ENCODE assay signal across 9 cellular contexts in the genomic region with DNA sequence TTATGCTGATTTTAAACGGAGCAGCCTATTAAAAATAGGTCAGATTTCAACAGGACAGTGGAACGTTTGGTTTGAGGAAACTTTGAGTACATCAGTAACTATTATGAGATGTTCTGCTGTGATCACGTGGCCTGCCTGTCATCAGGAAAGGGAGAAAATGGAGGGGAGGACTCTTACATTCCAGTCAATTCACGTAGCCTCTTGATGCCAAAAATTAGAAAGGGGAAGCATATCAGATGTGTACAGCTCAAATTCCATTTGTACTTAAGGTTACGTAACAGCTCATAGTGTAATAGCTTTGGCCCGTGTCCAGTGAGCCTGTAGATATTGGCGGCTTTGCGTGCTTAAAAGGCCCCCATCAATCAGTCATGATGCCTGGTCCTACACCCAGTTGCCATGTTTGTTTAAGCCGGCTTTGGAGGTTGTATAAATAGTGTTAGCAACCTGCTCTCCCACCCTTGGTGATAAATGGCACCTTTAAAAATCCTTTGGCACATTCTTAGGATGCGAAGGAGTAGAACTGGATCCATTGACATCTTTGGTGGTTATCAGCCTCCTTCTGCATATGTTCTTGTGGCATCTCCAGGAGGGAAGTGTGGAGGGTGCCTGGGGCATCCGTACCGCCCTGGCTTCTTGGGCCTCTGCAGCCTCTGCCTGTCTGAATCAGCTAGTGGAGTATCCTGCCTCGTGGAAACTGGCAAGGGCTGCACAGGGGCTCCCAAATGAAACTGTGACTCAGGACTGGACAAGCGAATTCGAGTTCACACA.
DNase-seq lines count a peak whose midpoint lies in the region; ATAC-seq, FAIRE-seq and TF ChIP-seq lines count a peak whose summit lies in the region.
"Had no signal": no experiment of that assay in that cellular context is flagged by ENCODE, and none has a peak within 500 bp of the region (broad histone marks: within the 10 kb centered on the region; RNA-seq: fewer than 3 reads in every experiment).

No MANE protein-coding gene starts in this region.

- no peaks in the 10 kb centered on the region for H3K23me2 ChIP-seq in H9 (ENCODE audit: insufficient read length, low read depth, low read length, poor library complexity, severe bottlenecking)

- no CpG with 5 or more reads among the region's 15 CpGs for WGBS in H9 (ENCODE audit: extremely low coverage, insufficient read length, low lambda C conversion rate)

- H2AK5ac ChIP-seq in H9 (ENCODE audit: insufficient read length, low read length) = no peak overlapping the region

- DNase-seq in EL (peak; percentile 94), NCI-H345 treated with DMSO at 0.1 percent for 48 hours (lab: John Stamatoyannopoulos, UW; ENCODE audit: unreplicated experiment) (peak; percentile 42), endothelial cell of umbilical vein (ENCODE audit: low read depth, low spot score) (peak; percentile 93), osteocyte (ENCODE audit: extremely low spot score, unreplicated experiment) (no peak), HK-2 (ENCODE audit: unreplicated experiment) (no peak), H9 (no peak)
- DNase-seq: activated CD8-positive, alpha-beta memory T cell treated with anti-CD3 and anti-CD28 coated beads, Interleukin-2, amount 50 U/mL, for 4 hours had no signal

- no peak overlapping the region for H3K23ac ChIP-seq in H9 (ENCODE audit: insufficient read length, low read depth, low read length)

- no peak overlapping the region for H3K14ac ChIP-seq in H9 (ENCODE audit: insufficient read depth, low read length)

- H2BK20ac ChIP-seq in H9 (ENCODE audit: low read depth, low read length, poor library complexity, severe bottlenecking) = no peak overlapping the region

- no peak overlapping the region for H4K91ac ChIP-seq in H9 (ENCODE audit: insufficient read length, low read depth, low read length)

- no peak overlapping the region for H4K5ac ChIP-seq in H9 (ENCODE audit: insufficient read length, low read depth, low read length)

- H3K4ac ChIP-seq in H9 (ENCODE audit: low read depth, low read length) = no peak overlapping the region

- H3T11ph ChIP-seq in H9 (ENCODE audit: low read length) = no peak overlapping the region

- CTCF ChIA-PET in endothelial cell of umbilical vein (lab: Charles Lee) = interaction anchor here (1.4 to 1.5 kb wide), 2 partner anchors 9 to 16 kb away, joined by 9 to 10 read pairs; no protein-coding TSS in a partner anchor

- FAIRE-seq in endothelial cell of umbilical vein (lab: Jason Lieb, UNC) = peak; percentile 80

- no peak overlapping the region for H2BK120ac ChIP-seq in H9 (ENCODE audit: low read depth, low read length, poor library complexity, severe bottlenecking)

- TF ChIP-seq CTCF in endothelial cell of umbilical vein (IDR thresholded peaks at IDR 0.05; ENCODE audit: extremely low read depth in 1 of 2, insufficient read depth in 1 of 2, low read depth in 1 of 2, low read length in 2 of 2) (no peak), osteocyte (IDR thresholded peaks at IDR 0.05) (no peak), H9 (conservative IDR thresholded peaks at IDR 0.05) (no peak)

- peaks cover 68% of the 10 kb centered on the region for H3K4me1 Mint-ChIP-seq in osteocyte (ENCODE audit: unreplicated experiment)
- H3K4me1 Mint-ChIP-seq in H9 = peaks cover 32 to 45% of the 10 kb centered on the region in 2 experiments

- H2BK5ac ChIP-seq in H9 (ENCODE audit: insufficient read length, low read length) = no peak overlapping the region

- H3K4me2 ChIP-seq in endothelial cell of umbilical vein (ENCODE audit: insufficient read depth, low read length) (peak overlapping the region; percentile 26), H9 (ENCODE audit: insufficient read depth, insufficient read length, low read length) (no peak overlapping the region)

- H2BK12ac ChIP-seq in H9 (ENCODE audit: insufficient read length, low read depth, low read length) = no peak overlapping the region

- H4K20me1 ChIP-seq in endothelial cell of umbilical vein (replicated peaks; ENCODE audit: control insufficient read depth, extremely low read depth, insufficient read depth, low read length) = no peaks in the 10 kb centered on the region
- no peaks in the 10 kb centered on the region for H4K20me1 ChIP-seq in H9 (ENCODE audit: control insufficient read depth, insufficient read depth, insufficient read length)

- no peak overlapping the region for H4K8ac ChIP-seq in H9 (replicated peaks; ENCODE audit: insufficient read length, low read depth, low read length)

- H3K56ac ChIP-seq in H9 (ENCODE audit: insufficient read length, low read depth, low read length) = no peak overlapping the region

- H3K79me1 ChIP-seq in H9 (ENCODE audit: insufficient read depth, low read depth, low read length, poor library complexity, severe bottlenecking) = no peaks in the 10 kb centered on the region

- intact Hi-C loops in endothelial cell of umbilical vein (cut with micrococcal nuclease) = loop anchor here (1.0 to 5.0 kb wide), 2 partner anchors 16 to 147 kb away; no protein-coding TSS in a partner anchor

- BruUV-seq in endothelial cell of umbilical vein (replicated peaks; lab: Mats Ljungman, UMichigan) = no TSS peak

- H3K36me3 Mint-ChIP-seq in osteocyte (ENCODE audit: unreplicated experiment) = no peaks in the 10 kb centered on the region
- H3K36me3 Mint-ChIP-seq in H9 (ENCODE audit: insufficient read depth in 1 of 3, low read depth in 3 of 3) = no peaks in the 10 kb centered on the region; a peak in 1 of 7 replicates

- POLR2A ChIA-PET in endothelial cell of umbilical vein (lab: Charles Lee) = interaction anchor here (1.3 kb wide), 1 partner anchor 16 kb away, joined by 8 read pairs; no protein-coding TSS in a partner anchor

- H3K27me3 ChIP-seq in endothelial cell of umbilical vein (ENCODE audit: control insufficient read depth in 2 of 2, insufficient read depth in 2 of 2, low read length in 2 of 2) (no peaks in the 10 kb centered on the region), H9 (ENCODE audit: insufficient read depth, low read length) (no peaks in the 10 kb centered on the region)

- H3K9ac ChIP-seq in endothelial cell of umbilical vein (replicated peaks; ENCODE audit: extremely low read depth, insufficient read depth, low read length) (peak overlapping the region; percentile 40), H9 (ENCODE audit: extremely low read depth, insufficient read length, low read length) (no peak overlapping the region)

- H3K9me1 ChIP-seq in endothelial cell of umbilical vein (replicated peaks; ENCODE audit: control insufficient read depth, extremely low read depth, insufficient read depth, low read length) = no peaks in the 10 kb centered on the region

- no peak overlapping the region for H3K18ac ChIP-seq in H9 (ENCODE audit: insufficient read length, low read depth, low read length)

- H3K4me3 Mint-ChIP-seq in osteocyte (ENCODE audit: unreplicated experiment) (no peak overlapping the region), H9 (no peak overlapping the region)

- no peaks in the 10 kb centered on the region for H3K9me3 ChIP-seq in endothelial cell of umbilical vein (replicated peaks; ENCODE audit: control insufficient read depth, insufficient read depth, low read length)
- no peaks in the 10 kb centered on the region for H3K9me3 ChIP-seq in H9 (ENCODE audit: control insufficient read depth, low read depth, low read length)

- no peak for TF ChIP-seq POLR2A in endothelial cell of umbilical vein (IDR thresholded peaks at IDR 0.05; ENCODE audit: low read depth, low read length)

- H3K36me3 ChIP-seq in endothelial cell of umbilical vein (ENCODE audit: control insufficient read depth in 2 of 2, extremely low read depth in 1 of 2, insufficient read depth in 2 of 2, low read length in 2 of 2) = no peaks in the 10 kb centered on the region

- H3K27me3 Mint-ChIP-seq in osteocyte (ENCODE audit: unreplicated experiment) = no peaks in the 10 kb centered on the region
- no peaks in the 10 kb centered on the region for H3K27me3 Mint-ChIP-seq in H9 (ENCODE audit: low read depth)

- H3K27ac Mint-ChIP-seq in osteocyte (ENCODE audit: unreplicated experiment) (peak overlapping the region; percentile 70), H9 (no peak overlapping the region)

- H3K4me3 ChIP-seq in endothelial cell of umbilical vein (replicated peaks in 1 of 3; ENCODE audit: insufficient read depth in 1 of 3, low read depth in 1 of 3, low read length in 3 of 3) = no peak overlapping the region

- no peak overlapping the region for H2BK15ac ChIP-seq in H9 (ENCODE audit: low read depth, low read length)

- H3K9me3 Mint-ChIP-seq in osteocyte (ENCODE audit: unreplicated experiment) (no peaks in the 10 kb centered on the region), H9 (no peaks in the 10 kb centered on the region)

- peaks cover 44% of the 10 kb centered on the region for H3K4me1 ChIP-seq in endothelial cell of umbilical vein (ENCODE audit: control insufficient read depth, extremely low read depth, insufficient read depth, low read length)
- H3K4me1 ChIP-seq in H9 (ENCODE audit: insufficient read depth, low read length) = peaks cover 3% of the 10 kb centered on the region; the same call in 1 of the 2 replicates

- H3K27ac ChIP-seq in endothelial cell of umbilical vein (ENCODE audit: insufficient read depth, low read depth, low read length) (peak overlapping the region; percentile 54), H9 (ENCODE audit: insufficient read length, low read depth, low read length) (no peak overlapping the region)

- H3K79me2 ChIP-seq in endothelial cell of umbilical vein (ENCODE audit: control insufficient read depth, insufficient read depth, low read length) (no peaks in the 10 kb centered on the region), H9 (ENCODE audit: insufficient read depth, low read length) (no peaks in the 10 kb centered on the region)

- H2AFZ ChIP-seq in endothelial cell of umbilical vein (ENCODE audit: low read depth, low read length) = peak overlapping the region; percentile 0
- H2AFZ ChIP-seq in H9 (ENCODE audit: low read length) = no peak overlapping the region

- no peak for ATAC-seq in HG03378 (IDR thresholded peaks at IDR 0.05; ENCODE audit: unreplicated experiment)
- no peak for ATAC-seq in HG03045 (IDR thresholded peaks at IDR 0.05; ENCODE audit: unreplicated experiment)

- dilution Hi-C loops in endothelial cell of umbilical vein (cut with MboI; ENCODE audit: extremely low pct_ligation_motif_present, low sequenced_read_pairs) = no loop called here

TF ChIP-seq in endothelial cell of umbilical vein, 7 proteins besides CTCF, POLR2A, EP300 and RAD21 (continues in another document):
- TF ChIP-seq FOS (IDR thresholded peaks at IDR 0.05; ENCODE audit: borderline replicate concordance, insufficient read depth, low read length) (no peak), JUN (IDR thresholded peaks at IDR 0.05; ENCODE audit: borderline replicate concordance, insufficient read depth, insufficient read length, low read depth) (peak; percentile 44), POLR2AphosphoS5 (IDR thresholded peaks at IDR 0.05; ENCODE audit: insufficient read depth, low read depth, low read length) (peak; percentile 36), MYC (IDR thresholded peaks at IDR 0.05; ENCODE audit: low read depth, low read length) (no peak), GATA2 (IDR thresholded peaks at IDR 0.05; ENCODE audit: insufficient read depth, insufficient read length, low read depth, low read length) (peak; percentile 47), EZH2 (IDR thresholded peaks at IDR 0.05; ENCODE audit: borderline replicate concordance, low read depth, low read length, severe bottlenecking) (no peak)

Comparison
In these comparisons a context has a peak if more than half of its experiments do, and no peak if none do; other contexts are left out.
1. DNase-seq: peak in EL (single experiment), NCI-H345 treated with DMSO at 0.1 percent for 48 hours (single experiment) and endothelial cell of umbilical vein (single experiment); none in osteocyte (single experiment), HK-2 (single experiment) and H9 (single experiment).